ENCODE assay signal across 1 cellular context in the genomic region with DNA sequence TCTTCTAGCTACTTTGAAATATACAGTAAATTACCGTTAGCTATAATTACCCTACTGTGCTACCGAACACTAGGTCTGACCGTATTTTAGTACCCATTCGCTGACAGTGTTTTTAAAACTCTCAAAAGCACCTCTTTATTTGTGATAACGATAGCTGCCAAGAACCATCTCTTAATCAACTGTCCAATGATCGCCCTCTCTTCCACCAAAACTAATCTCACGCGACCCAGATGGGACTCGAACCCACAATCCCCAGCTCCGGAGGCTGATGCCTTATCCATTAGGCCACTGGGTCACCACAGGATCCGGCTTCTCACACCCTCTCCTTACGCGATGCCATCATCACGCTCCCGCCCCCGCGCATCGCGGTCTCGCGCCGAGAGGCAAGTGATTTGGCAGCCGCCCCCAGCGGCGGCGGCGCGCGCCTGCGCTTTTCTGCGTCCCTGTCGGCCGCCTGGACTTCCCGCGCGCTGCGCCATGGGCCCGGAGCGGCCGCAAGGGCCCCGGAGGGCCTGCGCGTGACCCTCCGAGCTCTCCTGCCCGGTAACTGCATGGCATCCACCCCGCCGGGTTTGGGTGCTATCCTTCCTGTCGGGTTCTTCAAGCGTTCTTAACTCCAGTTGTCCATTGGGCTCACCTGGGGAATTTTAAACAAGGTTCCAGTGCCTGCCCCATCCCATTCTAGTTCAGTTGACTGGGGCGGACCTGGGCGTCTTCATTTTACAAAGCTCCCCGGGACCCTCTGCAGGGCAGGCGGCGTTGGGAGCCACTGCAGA.
TF ChIP-seq lines count a peak whose summit lies in the region.

No MANE protein-coding gene starts in this region.

TF ChIP-seq in HEK293, 187 proteins besides CTCF, POLR2A, EP300 and RAD21 (continued from another document and continues in another):
- TF ChIP-seq, protein P1, sequence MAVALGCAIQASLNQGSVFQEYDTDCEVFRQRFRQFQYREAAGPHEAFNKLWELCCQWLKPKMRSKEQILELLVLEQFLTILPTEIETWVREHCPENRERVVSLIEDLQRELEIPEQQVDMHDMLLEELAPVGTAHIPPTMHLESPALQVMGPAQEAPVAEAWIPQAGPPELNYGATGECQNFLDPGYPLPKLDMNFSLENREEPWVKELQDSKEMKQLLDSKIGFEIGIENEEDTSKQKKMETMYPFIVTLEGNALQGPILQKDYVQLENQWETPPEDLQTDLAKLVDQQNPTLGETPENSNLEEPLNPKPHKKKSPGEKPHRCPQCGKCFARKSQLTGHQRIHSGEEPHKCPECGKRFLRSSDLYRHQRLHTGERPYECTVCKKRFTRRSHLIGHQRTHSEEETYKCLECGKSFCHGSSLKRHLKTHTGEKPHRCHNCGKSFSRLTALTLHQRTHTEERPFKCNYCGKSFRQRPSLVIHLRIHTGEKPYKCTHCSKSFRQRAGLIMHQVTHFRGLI (tag by site-specific recombination; IDR thresholded peaks at IDR 0.05): no peak; the same call in 1 of the 2 replicates
- TF ChIP-seq, protein P2, sequence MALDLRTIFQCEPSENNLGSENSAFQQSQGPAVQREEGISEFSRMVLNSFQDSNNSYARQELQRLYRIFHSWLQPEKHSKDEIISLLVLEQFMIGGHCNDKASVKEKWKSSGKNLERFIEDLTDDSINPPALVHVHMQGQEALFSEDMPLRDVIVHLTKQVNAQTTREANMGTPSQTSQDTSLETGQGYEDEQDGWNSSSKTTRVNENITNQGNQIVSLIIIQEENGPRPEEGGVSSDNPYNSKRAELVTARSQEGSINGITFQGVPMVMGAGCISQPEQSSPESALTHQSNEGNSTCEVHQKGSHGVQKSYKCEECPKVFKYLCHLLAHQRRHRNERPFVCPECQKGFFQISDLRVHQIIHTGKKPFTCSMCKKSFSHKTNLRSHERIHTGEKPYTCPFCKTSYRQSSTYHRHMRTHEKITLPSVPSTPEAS (tag by site-specific recombination; IDR thresholded peaks at IDR 0.05): peak; percentile 70; the same call in 1 of the 2 replicates
- TF ChIP-seq REST (tag by site-specific recombination; IDR thresholded peaks at IDR 0.05): peak; percentile 59
- TF ChIP-seq, protein P3, sequence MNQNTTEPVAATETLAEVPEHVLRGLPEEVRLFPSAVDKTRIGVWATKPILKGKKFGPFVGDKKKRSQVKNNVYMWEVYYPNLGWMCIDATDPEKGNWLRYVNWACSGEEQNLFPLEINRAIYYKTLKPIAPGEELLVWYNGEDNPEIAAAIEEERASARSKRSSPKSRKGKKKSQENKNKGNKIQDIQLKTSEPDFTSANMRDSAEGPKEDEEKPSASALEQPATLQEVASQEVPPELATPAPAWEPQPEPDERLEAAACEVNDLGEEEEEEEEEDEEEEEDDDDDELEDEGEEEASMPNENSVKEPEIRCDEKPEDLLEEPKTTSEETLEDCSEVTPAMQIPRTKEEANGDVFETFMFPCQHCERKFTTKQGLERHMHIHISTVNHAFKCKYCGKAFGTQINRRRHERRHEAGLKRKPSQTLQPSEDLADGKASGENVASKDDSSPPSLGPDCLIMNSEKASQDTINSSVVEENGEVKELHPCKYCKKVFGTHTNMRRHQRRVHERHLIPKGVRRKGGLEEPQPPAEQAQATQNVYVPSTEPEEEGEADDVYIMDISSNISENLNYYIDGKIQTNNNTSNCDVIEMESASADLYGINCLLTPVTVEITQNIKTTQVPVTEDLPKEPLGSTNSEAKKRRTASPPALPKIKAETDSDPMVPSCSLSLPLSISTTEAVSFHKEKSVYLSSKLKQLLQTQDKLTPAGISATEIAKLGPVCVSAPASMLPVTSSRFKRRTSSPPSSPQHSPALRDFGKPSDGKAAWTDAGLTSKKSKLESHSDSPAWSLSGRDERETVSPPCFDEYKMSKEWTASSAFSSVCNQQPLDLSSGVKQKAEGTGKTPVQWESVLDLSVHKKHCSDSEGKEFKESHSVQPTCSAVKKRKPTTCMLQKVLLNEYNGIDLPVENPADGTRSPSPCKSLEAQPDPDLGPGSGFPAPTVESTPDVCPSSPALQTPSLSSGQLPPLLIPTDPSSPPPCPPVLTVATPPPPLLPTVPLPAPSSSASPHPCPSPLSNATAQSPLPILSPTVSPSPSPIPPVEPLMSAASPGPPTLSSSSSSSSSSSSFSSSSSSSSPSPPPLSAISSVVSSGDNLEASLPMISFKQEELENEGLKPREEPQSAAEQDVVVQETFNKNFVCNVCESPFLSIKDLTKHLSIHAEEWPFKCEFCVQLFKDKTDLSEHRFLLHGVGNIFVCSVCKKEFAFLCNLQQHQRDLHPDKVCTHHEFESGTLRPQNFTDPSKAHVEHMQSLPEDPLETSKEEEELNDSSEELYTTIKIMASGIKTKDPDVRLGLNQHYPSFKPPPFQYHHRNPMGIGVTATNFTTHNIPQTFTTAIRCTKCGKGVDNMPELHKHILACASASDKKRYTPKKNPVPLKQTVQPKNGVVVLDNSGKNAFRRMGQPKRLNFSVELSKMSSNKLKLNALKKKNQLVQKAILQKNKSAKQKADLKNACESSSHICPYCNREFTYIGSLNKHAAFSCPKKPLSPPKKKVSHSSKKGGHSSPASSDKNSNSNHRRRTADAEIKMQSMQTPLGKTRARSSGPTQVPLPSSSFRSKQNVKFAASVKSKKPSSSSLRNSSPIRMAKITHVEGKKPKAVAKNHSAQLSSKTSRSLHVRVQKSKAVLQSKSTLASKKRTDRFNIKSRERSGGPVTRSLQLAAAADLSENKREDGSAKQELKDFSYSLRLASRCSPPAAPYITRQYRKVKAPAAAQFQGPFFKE (tag by site-specific recombination; IDR thresholded peaks at IDR 0.05; ENCODE audit: borderline replicate concordance): no peak; the same call in 1 of the 2 replicates
- peak; percentile 98 for TF ChIP-seq EGR2 (tag by site-specific recombination; IDR thresholded peaks at IDR 0.05; ENCODE audit: low read depth)
- TF ChIP-seq ZNF510 (tag by site-specific recombination; IDR thresholded peaks at IDR 0.05; ENCODE audit: insufficient replicate concordance): no peak
- TF ChIP-seq, protein P4, sequence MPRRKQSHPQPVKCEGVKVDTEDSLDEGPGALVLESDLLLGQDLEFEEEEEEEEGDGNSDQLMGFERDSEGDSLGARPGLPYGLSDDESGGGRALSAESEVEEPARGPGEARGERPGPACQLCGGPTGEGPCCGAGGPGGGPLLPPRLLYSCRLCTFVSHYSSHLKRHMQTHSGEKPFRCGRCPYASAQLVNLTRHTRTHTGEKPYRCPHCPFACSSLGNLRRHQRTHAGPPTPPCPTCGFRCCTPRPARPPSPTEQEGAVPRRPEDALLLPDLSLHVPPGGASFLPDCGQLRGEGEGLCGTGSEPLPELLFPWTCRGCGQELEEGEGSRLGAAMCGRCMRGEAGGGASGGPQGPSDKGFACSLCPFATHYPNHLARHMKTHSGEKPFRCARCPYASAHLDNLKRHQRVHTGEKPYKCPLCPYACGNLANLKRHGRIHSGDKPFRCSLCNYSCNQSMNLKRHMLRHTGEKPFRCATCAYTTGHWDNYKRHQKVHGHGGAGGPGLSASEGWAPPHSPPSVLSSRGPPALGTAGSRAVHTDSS (tag by site-specific recombination; IDR thresholded peaks at IDR 0.05): no peak; the same call in 1 of the 2 replicates
- no peak for TF ChIP-seq ZNF830 (tag by site-specific recombination; IDR thresholded peaks at IDR 0.05; ENCODE audit: low read depth)
- TF ChIP-seq KLF16 (tag by site-specific recombination; IDR thresholded peaks at IDR 0.05): peak; percentile 99
- TF ChIP-seq ZNF549 (tag by site-specific recombination; IDR thresholded peaks at IDR 0.05): peak; percentile 94
- TF ChIP-seq ZNF610 (tag by site-specific recombination; IDR thresholded peaks at IDR 0.05; ENCODE audit: borderline replicate concordance): peak; percentile 83
- no peak for TF ChIP-seq ZBTB49 (tag by site-specific recombination; IDR thresholded peaks at IDR 0.05; ENCODE audit: low read depth)
- TF ChIP-seq MZF1 (tag by site-specific recombination; IDR thresholded peaks at IDR 0.05; ENCODE audit: borderline replicate concordance): peak; percentile 87; the same call in 1 of the 2 replicates
- no peak for TF ChIP-seq MYNN (tag by site-specific recombination; IDR thresholded peaks at IDR 0.05; ENCODE audit: borderline replicate concordance)
- peak; percentile 16 for TF ChIP-seq SETDB1 (IDR thresholded peaks at IDR 0.05; ENCODE audit: insufficient read length, low read length)
- TF ChIP-seq ZNF701 (tag by site-specific recombination; IDR thresholded peaks at IDR 0.05): no peak
- TF ChIP-seq ZBTB6 (tag by site-specific recombination; IDR thresholded peaks at IDR 0.05): peak; percentile 60
- peak; percentile 53; the same call in 1 of the 2 replicates for TF ChIP-seq GLI2 (tag by site-specific recombination; IDR thresholded peaks at IDR 0.05; ENCODE audit: borderline replicate concordance, low read depth)
- no peak for TF ChIP-seq ZNF211 (tag by site-specific recombination; IDR thresholded peaks at IDR 0.05; ENCODE audit: low read depth)
- TF ChIP-seq PBX3 (CRISPR knock-in tag; IDR thresholded peaks at IDR 0.05): peak; percentile 67; the same call in 1 of the 2 replicates
- no peak for TF ChIP-seq ZNF791 (tag by site-specific recombination; IDR thresholded peaks at IDR 0.05)
- no peak for TF ChIP-seq RBAK (tag by site-specific recombination; IDR thresholded peaks at IDR 0.05)
- TF ChIP-seq ZNF404 (tag by site-specific recombination; IDR thresholded peaks at IDR 0.05): no peak; the same call in 1 of the 2 replicates
- TF ChIP-seq ZNF266 (tag by site-specific recombination; IDR thresholded peaks at IDR 0.05; ENCODE audit: low read depth): no peak
- no peak for TF ChIP-seq ZNF529 (tag by site-specific recombination; IDR thresholded peaks at IDR 0.05; ENCODE audit: insufficient replicate concordance)
- TF ChIP-seq ZNF416 (tag by site-specific recombination; IDR thresholded peaks at IDR 0.05): no peak
- TF ChIP-seq ZSCAN16 (tag by site-specific recombination; IDR thresholded peaks at IDR 0.05): no peak
- TF ChIP-seq, protein P5, sequence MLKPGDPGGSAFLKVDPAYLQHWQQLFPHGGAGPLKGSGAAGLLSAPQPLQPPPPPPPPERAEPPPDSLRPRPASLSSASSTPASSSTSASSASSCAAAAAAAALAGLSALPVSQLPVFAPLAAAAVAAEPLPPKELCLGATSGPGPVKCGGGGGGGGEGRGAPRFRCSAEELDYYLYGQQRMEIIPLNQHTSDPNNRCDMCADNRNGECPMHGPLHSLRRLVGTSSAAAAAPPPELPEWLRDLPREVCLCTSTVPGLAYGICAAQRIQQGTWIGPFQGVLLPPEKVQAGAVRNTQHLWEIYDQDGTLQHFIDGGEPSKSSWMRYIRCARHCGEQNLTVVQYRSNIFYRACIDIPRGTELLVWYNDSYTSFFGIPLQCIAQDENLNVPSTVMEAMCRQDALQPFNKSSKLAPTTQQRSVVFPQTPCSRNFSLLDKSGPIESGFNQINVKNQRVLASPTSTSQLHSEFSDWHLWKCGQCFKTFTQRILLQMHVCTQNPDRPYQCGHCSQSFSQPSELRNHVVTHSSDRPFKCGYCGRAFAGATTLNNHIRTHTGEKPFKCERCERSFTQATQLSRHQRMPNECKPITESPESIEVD (tag by site-specific recombination; IDR thresholded peaks at IDR 0.05): peak; percentile 53; the same call in 1 of the 2 replicates
